1 cellular context compared by ENCODE assay signal in genomic region chr11:77148963-77149715, GRCh38.
TF ChIP-seq lines count a peak whose summit lies in the region.

No MANE protein-coding gene starts in this region.

TF ChIP-seq in WTC11, 78 proteins besides CTCF, POLR2A, EP300 and RAD21 (continued from another document):
- no peak for TF ChIP-seq ZNF396 (CRISPR knock-in tag; IDR thresholded peaks at IDR 0.05; ENCODE audit: borderline replicate concordance)
- no peak for TF ChIP-seq TEAD1 (CRISPR knock-in tag; IDR thresholded peaks at IDR 0.05)
- TF ChIP-seq SP1 (CRISPR knock-in tag; conservative IDR thresholded peaks at IDR 0.05), result no peak
- TF ChIP-seq ATF1 (CRISPR knock-in tag; IDR thresholded peaks at IDR 0.05), result no peak
- no peak for TF ChIP-seq ESRRA (CRISPR knock-in tag; IDR thresholded peaks at IDR 0.05; ENCODE audit: borderline replicate concordance)
- TF ChIP-seq RELA (CRISPR knock-in tag; IDR thresholded peaks at IDR 0.05; ENCODE audit: borderline replicate concordance), result no peak
- no peak for TF ChIP-seq IRF2 (CRISPR knock-in tag; IDR thresholded peaks at IDR 0.05; ENCODE audit: borderline replicate concordance, low read depth)
- no peak for TF ChIP-seq AR (CRISPR knock-in tag; IDR thresholded peaks at IDR 0.05)
- no peak for TF ChIP-seq OVOL2 (CRISPR knock-in tag; IDR thresholded peaks at IDR 0.05; ENCODE audit: borderline replicate concordance)
- TF ChIP-seq ZBTB21 (CRISPR knock-in tag; IDR thresholded peaks at IDR 0.05; ENCODE audit: borderline replicate concordance), result no peak
